ENCODE assay signal across 8 cellular contexts in the genomic region with DNA sequence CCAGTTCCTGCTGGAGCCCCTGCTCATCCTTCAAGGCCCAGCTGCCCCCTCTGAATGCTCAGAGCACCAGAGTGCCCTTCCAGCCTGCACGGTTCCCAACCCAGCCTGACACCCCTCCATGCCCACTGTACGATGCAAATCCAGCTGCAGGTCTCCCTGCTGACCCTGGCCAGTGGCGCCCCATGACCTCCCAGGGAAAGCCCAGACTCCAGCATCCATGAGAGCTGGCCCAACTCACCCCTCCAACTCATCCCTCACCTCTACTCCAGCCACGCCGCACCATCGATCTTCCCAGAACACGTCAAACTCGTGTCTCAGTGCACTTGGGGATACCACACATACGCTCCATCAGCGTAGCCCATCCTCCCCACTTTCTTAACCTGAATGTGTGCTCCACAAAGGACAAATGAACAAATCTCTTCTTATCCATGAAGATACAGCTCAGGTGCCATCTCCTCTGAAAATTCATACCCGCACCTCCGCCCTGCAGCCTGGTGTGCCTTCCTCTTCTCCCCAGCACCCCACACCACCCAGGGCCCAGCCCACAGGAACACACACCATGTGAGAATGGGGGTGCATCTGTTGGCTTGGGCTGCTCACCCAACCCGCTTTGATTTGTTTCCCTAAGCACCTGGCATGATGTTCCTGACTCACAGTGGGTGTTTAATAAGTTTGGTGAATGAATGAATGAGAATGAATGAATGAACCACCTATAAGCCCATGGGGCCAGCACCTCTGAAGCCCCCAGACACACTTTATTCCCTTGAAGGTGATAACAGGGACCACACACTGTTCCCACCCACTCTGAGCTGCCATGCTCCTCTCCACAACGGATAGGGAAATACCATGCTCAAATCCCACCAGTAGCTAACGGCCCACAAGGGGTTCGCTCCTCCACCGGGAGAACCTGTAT. TPM values are rescaled to one million over a fixed set of nuclear protein-coding genes. Genes with fewer than 3 reads are reported as not detected.
DNase-seq lines count a peak whose midpoint lies in the region; TF ChIP-seq lines count a peak whose summit lies in the region.

No MANE protein-coding gene starts in this region.

- H3K4me2 ChIP-seq in BLaER1 treated with 17β-estradiol and CSF1 and Interleukin-3, amounts not matched to agents 10 nM and 100 nM: peak overlapping the region; percentile 77 to 95 (median 86)

- no peak for DNase-seq in RWPE1 (ENCODE audit: low spot score)
- DNase-seq in esophagus squamous epithelium (lab: John Stamatoyannopoulos, UW): no peak
- no peak for DNase-seq in DMS153 (lab: John Stamatoyannopoulos, UW)
- DNase-seq in activated gamma-delta T cell (lab: John Stamatoyannopoulos, UW): no peak
- no peak for DNase-seq in HCEC 1CT
- no peak for DNase-seq in effector CD8-positive, alpha-beta T cell (lab: John Stamatoyannopoulos, UW)

- H3K4me3 ChIP-seq in BLaER1 treated with 17β-estradiol and CSF1 and Interleukin-3, amounts not matched to agents 10 nM and 100 nM: no peak overlapping the region
- H3K4me3 ChIP-seq in esophagus squamous epithelium (no peak overlapping the region), rectal smooth muscle tissue (ENCODE audit: low read length) (no peak overlapping the region)

- peak overlapping the region; percentile 69 to 100 (median 82); a peak in 21 of 22 replicates for H3K27ac ChIP-seq in BLaER1 treated with 17β-estradiol and CSF1 and Interleukin-3, amounts not matched to agents 10 nM and 100 nM
- H3K27ac ChIP-seq in RWPE1 (peak overlapping the region; percentile 90), esophagus squamous epithelium (peak overlapping the region; percentile 3 to 99 (median 96)), rectal smooth muscle tissue (ENCODE audit: low read depth, low read length) (peak overlapping the region; percentile 40)

- WGBS in esophagus squamous epithelium, 2 donors: 90 to 94% methylated on average over 16 to 17 of the region's 17 CpGs

- CTCF ChIA-PET in RWPE1 (lab: Yijun Ruan, JAX): no interaction called here

- no peaks in the 10 kb centered on the region for H3K9me3 ChIP-seq in BLaER1 treated with 17β-estradiol and CSF1 and Interleukin-3, amounts not matched to agents 10 nM and 100 nM (replicated peaks in 1 of 11)
- no peaks in the 10 kb centered on the region for H3K9me3 ChIP-seq in esophagus squamous epithelium

- no peaks in the 10 kb centered on the region for H3K36me3 ChIP-seq in BLaER1 treated with 17β-estradiol and CSF1 and Interleukin-3, amounts not matched to agents 10 nM and 100 nM
- H3K36me3 ChIP-seq in esophagus squamous epithelium (no peaks in the 10 kb centered on the region), rectal smooth muscle tissue (ENCODE audit: control insufficient read depth, insufficient read depth, low read length) (no peaks in the 10 kb centered on the region)

- POLR2A ChIA-PET in RWPE1 (lab: Yijun Ruan, JAX; ENCODE audit: low non-redundant PET): no interaction called here

- H4K20me1 ChIP-seq in BLaER1 treated with 17β-estradiol and CSF1 and Interleukin-3, amounts not matched to agents 10 nM and 100 nM: no peaks in the 10 kb centered on the region

- no peak for TF ChIP-seq POLR2A in esophagus squamous epithelium (IDR thresholded peaks at IDR 0.05)

- TF ChIP-seq CTCF in RWPE1 (conservative IDR thresholded peaks at IDR 0.05; ENCODE audit: low read depth): no peak
- TF ChIP-seq CTCF in esophagus squamous epithelium (IDR thresholded peaks at IDR 0.05): no peak

- peaks cover 79 to 88% (median 86%) of the 10 kb centered on the region in 10 experiments for H3K4me1 ChIP-seq in BLaER1 treated with 17β-estradiol and CSF1 and Interleukin-3, amounts not matched to agents 10 nM and 100 nM
- H3K4me1 ChIP-seq in esophagus squamous epithelium (peaks cover 28 to 81% (median 56%) of the 10 kb centered on the region in 3 donors), rectal smooth muscle tissue (ENCODE audit: control insufficient read depth, insufficient read depth, low read length) (peaks cover 10% of the 10 kb centered on the region)

- H3K9ac ChIP-seq in BLaER1 treated with 17β-estradiol and CSF1 and Interleukin-3, amounts not matched to agents 10 nM and 100 nM: peak overlapping the region; percentile 52 to 74 (median 63); a peak in 18 of 22 replicates
- no peak overlapping the region for H3K9ac ChIP-seq in rectal smooth muscle tissue (ENCODE audit: low read length)

- intact Hi-C loops in esophagus squamous epithelium (cut with DNase I): no loop called here

- H3K27me3 ChIP-seq in BLaER1 treated with 17β-estradiol and CSF1 and Interleukin-3, amounts not matched to agents 10 nM and 100 nM: no peaks in the 10 kb centered on the region
- no peaks in the 10 kb centered on the region for H3K27me3 ChIP-seq in esophagus squamous epithelium
- H3K27me3 ChIP-seq in rectal smooth muscle tissue (ENCODE audit: control insufficient read depth, insufficient read depth, low read length): no peaks in the 10 kb centered on the region

RNA-seq across cellular contexts. Expression of gene PLA2G6, which starts 6.2 kb away (rescaled TPM):
- 10 to 100 TPM; 12.9 to 24.2 (median 14.2) TPM for total RNA-seq in esophagus squamous epithelium

RNA-seq across cellular contexts. Expression of gene MAFF, which starts 26.3 kb away (rescaled TPM):
- 10 to 100 TPM; 19.4 to 51.6 (median 40.5) TPM for total RNA-seq in esophagus squamous epithelium

Comparison
In these comparisons a context has a peak if more than half of its experiments do, and no peak if none do; other contexts are left out.
1. H3K27ac ChIP-seq: peak in every context shown above with its lines; median percentile 96 in esophagus squamous epithelium; 90 in RWPE1; 82 in BLaER1 treated with 17β-estradiol and CSF1 and Interleukin-3, amounts not matched to agents 10 nM and 100 nM; 40 in rectal smooth muscle tissue.